1 cellular context compared by ENCODE assay signal in genomic region chr5:80698369-80698768, GRCh38.
TF ChIP-seq lines count a peak whose summit lies in the region.

No MANE protein-coding gene starts in this region.

TF ChIP-seq in GM23338, 12 proteins besides CTCF, POLR2A, EP300 and RAD21 (continued from another document):
- no peak for TF ChIP-seq ZNF462 (CRISPR knock-in tag; IDR thresholded peaks at IDR 0.05)
